ENCODE assay signal across 8 cellular contexts in the genomic region with DNA sequence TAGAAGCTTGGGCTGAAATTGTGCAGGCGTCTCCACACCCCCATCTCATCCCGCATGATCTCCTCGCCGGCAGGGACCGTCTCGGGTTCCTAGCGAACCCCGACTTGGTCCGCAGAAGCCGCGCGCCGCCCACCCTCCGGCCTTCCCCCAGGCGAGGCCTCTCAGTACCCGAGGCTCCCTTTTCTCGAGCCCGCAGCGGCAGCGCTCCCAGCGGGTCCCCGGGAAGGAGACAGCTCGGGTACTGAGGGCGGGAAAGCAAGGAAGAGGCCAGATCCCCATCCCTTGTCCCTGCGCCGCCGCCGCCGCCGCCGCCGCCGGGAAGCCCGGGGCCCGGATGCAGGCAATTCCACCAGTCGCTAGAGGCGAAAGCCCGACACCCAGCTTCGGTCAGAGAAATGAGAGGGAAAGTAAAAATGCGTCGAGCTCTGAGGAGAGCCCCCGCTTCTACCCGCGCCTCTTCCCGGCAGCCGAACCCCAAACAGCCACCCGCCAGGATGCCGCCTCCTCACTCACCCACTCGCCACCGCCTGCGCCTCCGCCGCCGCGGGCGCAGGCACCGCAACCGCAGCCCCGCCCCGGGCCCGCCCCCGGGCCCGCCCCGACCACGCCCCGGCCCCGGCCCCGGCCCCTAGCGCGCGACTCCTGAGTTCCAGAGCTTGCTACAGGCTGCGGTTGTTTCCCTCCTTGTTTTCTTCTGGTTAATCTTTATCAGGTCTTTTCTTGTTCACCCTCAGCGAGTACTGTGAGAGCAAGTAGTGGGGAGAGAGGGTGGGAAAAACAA. TPM values are rescaled to one million over a fixed set of nuclear protein-coding genes. Genes with fewer than 3 reads are reported as not detected.
DNase-seq lines count a peak whose midpoint lies in the region; ATAC-seq and TF ChIP-seq lines count a peak whose summit lies in the region.

C9orf72 (minus strand) TSS at position 564 of the 781 bp plus-strand sequence. CDS start 6,361 bp downstream, outside the sequence.

- intact Hi-C loops in uterus (cut with DNase I; ENCODE audit: low total_unique reads): no loop called here

- peak within 1 kb of the TSS; percentile 100 for H3K27ac Mint-ChIP-seq in activated naive CD4-positive, alpha-beta T cell treated with anti-CD3 and anti-CD28 coated beads, Interleukin-2, amount 10 ng/mL, durations not matched to agents 7 days and 5 days

- H3K9me3 ChIP-seq in cardiac muscle cell (ENCODE audit: low read depth) (no peaks in the 10 kb centered on the region), uterus (no peaks in the 10 kb centered on the region)

- TF ChIP-seq CTCF in cardiac muscle cell (IDR thresholded peaks at IDR 0.05; ENCODE audit: low read depth, low read length): no peak
- TF ChIP-seq CTCF in uterus (IDR thresholded peaks at IDR 0.05): peak in 2 of 4 experiments; percentile 16 to 17

- TF ChIP-seq POLR2A in Raji (IDR thresholded peaks at IDR 0.05; ENCODE audit: insufficient read depth, low read depth, low read length) (peak; percentile 65), uterus (IDR thresholded peaks at IDR 0.05) (peak; percentile 83 to 88)

- H3K27ac ChIP-seq in cardiac muscle cell: peak within 1 kb of the TSS; percentile 92
- H3K27ac ChIP-seq in uterus: peak within 1 kb of the TSS; percentile 97 to 99

- peaks cover 33% of the 10 kb centered on the region for H3K4me1 Mint-ChIP-seq in activated naive CD4-positive, alpha-beta T cell treated with anti-CD3 and anti-CD28 coated beads, Interleukin-2, amount 10 ng/mL, durations not matched to agents 7 days and 5 days

- H3K36me3 Mint-ChIP-seq in activated naive CD4-positive, alpha-beta T cell treated with anti-CD3 and anti-CD28 coated beads, Interleukin-2, amount 10 ng/mL, durations not matched to agents 7 days and 5 days: peaks cover 1% of the 10 kb centered on the region

- H3K4me1 ChIP-seq in cardiac muscle cell (ENCODE audit: low read depth) (peaks cover 8% of the 10 kb centered on the region), uterus (no peaks in the 10 kb centered on the region)

- H3K27me3 ChIP-seq in cardiac muscle cell (no peaks in the 10 kb centered on the region), uterus (no peaks in the 10 kb centered on the region)

- DNase-seq in COR-L47 (lab: John Stamatoyannopoulos, UW) (peak; percentile 74), cardiac muscle cell (ENCODE audit: low read depth in 1 of 2, low spot score in 1 of 2) (peak in 1 of 2 donors; percentile 84), putamen (ENCODE audit: low spot score) (peak; percentile 81), uterus (peak; percentile 74 to 83)
- peak; percentile 88 for DNase-seq in activated naive CD4-positive, alpha-beta T cell treated with anti-CD3 and anti-CD28 coated beads, Interleukin-2, amount 10 ng/mL, durations not matched to agents 7 days and 5 days

- H3K4me3 Mint-ChIP-seq in activated naive CD4-positive, alpha-beta T cell treated with anti-CD3 and anti-CD28 coated beads, Interleukin-2, amount 10 ng/mL, durations not matched to agents 7 days and 5 days: peak within 1 kb of the TSS; percentile 95

- peaks cover 5% of the 10 kb centered on the region for H3K9me3 Mint-ChIP-seq in activated naive CD4-positive, alpha-beta T cell treated with anti-CD3 and anti-CD28 coated beads, Interleukin-2, amount 10 ng/mL, durations not matched to agents 7 days and 5 days

- H3K27me3 Mint-ChIP-seq in activated naive CD4-positive, alpha-beta T cell treated with anti-CD3 and anti-CD28 coated beads, Interleukin-2, amount 10 ng/mL, durations not matched to agents 7 days and 5 days: peaks cover 17% of the 10 kb centered on the region

- peak; percentile 48 for ATAC-seq in GM19351 (IDR thresholded peaks at IDR 0.05; ENCODE audit: unreplicated experiment)
- peak; percentile 59 for ATAC-seq in HG03460 (IDR thresholded peaks at IDR 0.05; ENCODE audit: unreplicated experiment)

- H3K4me3 ChIP-seq in cardiac muscle cell: peak within 1 kb of the TSS; percentile 67
- peak within 1 kb of the TSS; percentile 72 to 83 for H3K4me3 ChIP-seq in uterus

- H3K36me3 ChIP-seq in cardiac muscle cell: no peaks in the 10 kb centered on the region
- H3K36me3 ChIP-seq in uterus: no peaks in the 10 kb centered on the region

- CTCF ChIA-PET in activated naive CD4-positive, alpha-beta T cell treated with anti-CD3 and anti-CD28 coated beads, Interleukin-2, amount 10 ng/mL, durations not matched to agents 7 days and 5 days (lab: Charles Lee): interaction anchor here (1.0 to 1.3 kb wide), 2 partner anchors 11 to 43 kb away, joined by 3 read pairs; partner anchors contain the start of gene MOB3B

RNA-seq across cellular contexts. Expression of gene C9orf72, which starts in this region (rescaled TPM):
- 9.7 and 13.2 TPM in 2 replicates for total RNA-seq in cardiac muscle cell
- 13.1 and 15.7 TPM in 2 replicates for polyA plus RNA-seq in cardiac muscle cell
- 10 to 100 TPM; 16.1 to 46.2 (median 32.1) TPM for total RNA-seq in uterus
